ENCODE assay signal across 31 cellular contexts in genomic region chr11:109390752-109391151, GRCh38. TPM values are rescaled to one million over a fixed set of nuclear protein-coding genes. Genes with fewer than 3 reads are reported as not detected.
"Had no signal": no experiment of that assay in that cellular context is flagged by ENCODE, and none has a peak within 500 bp of the region (broad histone marks: within the 10 kb centered on the region; RNA-seq: fewer than 3 reads in every experiment).

No MANE protein-coding gene starts in this region.

- H3K27me3 Mint-ChIP-seq: natural killer cell treated with Interleukin-12 subunit alpha and Interleukin-12 subunit beta and Interleukin-15 and Interleukin-18, amount 100 ng/mL, for 72 hours; stimulated activated naive B cell treated with anti-CD40 and anti-IgM and Interleukin-4, amounts not matched to agents 10 μg/mL and 1 μg/mL and 100 μg/mL, for 72 hours had no signal

- H3K9me3 ChIP-seq: esophagus squamous epithelium, gastrocnemius medialis, left lung, lower lobe of right lung, right atrium auricular region, stomach, thyroid gland, upper lobe of right lung had no signal

- H3K4me1 Mint-ChIP-seq: stimulated activated naive B cell treated with anti-CD40 and anti-IgM and Interleukin-4, amounts not matched to agents 10 μg/mL and 1 μg/mL and 100 μg/mL, for 72 hours had no signal

- H3K27ac ChIP-seq: epithelial cell of prostate, esophagus squamous epithelium, gastrocnemius medialis, left lung, lower lobe of right lung, right atrium auricular region, stomach, thyroid gland, upper lobe of right lung had no signal

- H3K4me1 ChIP-seq: esophagus squamous epithelium, gastrocnemius medialis, left lung, lower lobe of right lung, right atrium auricular region, stomach, thyroid gland, upper lobe of right lung had no signal

- H3K4me3 ChIP-seq: esophagus squamous epithelium, gastrocnemius medialis, left lung, lower lobe of right lung, right atrium auricular region, smooth muscle cell, stomach, thyroid gland, upper lobe of right lung had no signal

- DNase-seq: activated CD4-positive, alpha-beta T cell treated with anti-CD3 and anti-CD28 coated beads for 1 hour; activated CD8-positive, alpha-beta T cell treated with anti-CD3 and anti-CD28 coated beads, Interleukin-2, amount 10 ng/mL, durations not matched to agents 7 days and 5 days; activated naive CD4-positive, alpha-beta T cell; activated T-cell treated with anti-CD3 and anti-CD28 coated beads for 4 hours; activated T-cell treated with anti-CD3 and anti-CD28 coated beads, Interleukin-2, amount 50 U/mL, for 72 hours; anterior cingulate cortex; dermis blood vessel endothelial cell; effector CD4-positive, alpha-beta T cell; esophagus squamous epithelium; gastrocnemius medialis; head of caudate nucleus; hippocampal formation; left lung; lower lobe of right lung; mesenchymal stem cell; stimulated activated CD4-positive, alpha-beta T cell treated with anti-CD3 and anti-CD28 coated beads, Interleukin-1b, Interleukin-23, amount 100 ng/mL, for 48 hours; stimulated activated CD4-positive, alpha-beta T cell treated with anti-CD3 and anti-CD28 coated beads, Interleukin-4, amount 100 ng/mL, for 4 hours; stimulated activated CD8-positive, alpha-beta memory T cell treated with anti-CD3 and anti-CD28 coated beads, Interleukin-4, amount 100 ng/mL, for 48 hours; stimulated activated naive B cell treated with anti-CD40 and anti-IgM and Interleukin-4, amounts not matched to agents 10 μg/mL and 1 μg/mL and 100 μg/mL, for 72 hours; stomach; T-helper 2 cell; thyroid gland; upper lobe of right lung had no signal

- H3K4me3 Mint-ChIP-seq: activated CD8-positive, alpha-beta T cell treated with anti-CD3 and anti-CD28 coated beads, Interleukin-2, amount 10 ng/mL, durations not matched to agents 7 days and 5 days; activated naive CD8-positive, alpha-beta T cell; activated T-cell treated with anti-CD3 and anti-CD28 coated beads, Interleukin-2, amount 50 U/mL, for 72 hours; natural killer cell treated with Interleukin-12 subunit alpha and Interleukin-12 subunit beta and Interleukin-15 and Interleukin-18, amount 100 ng/mL, for 72 hours; stimulated activated naive B cell treated with anti-CD40 and anti-IgM and Interleukin-4, amounts not matched to agents 10 μg/mL and 1 μg/mL and 100 μg/mL, for 72 hours had no signal

- H3K36me3 Mint-ChIP-seq: activated naive CD8-positive, alpha-beta T cell; natural killer cell treated with Interleukin-12 subunit alpha and Interleukin-12 subunit beta and Interleukin-15 and Interleukin-18, amount 100 ng/mL, for 72 hours; stimulated activated naive B cell treated with anti-CD40 and anti-IgM and Interleukin-4, amounts not matched to agents 10 μg/mL and 1 μg/mL and 100 μg/mL, for 72 hours had no signal

- H3K27me3 ChIP-seq: esophagus squamous epithelium, gastrocnemius medialis, left lung, right atrium auricular region, stomach, thyroid gland, upper lobe of right lung had no signal

- H3K36me3 ChIP-seq: esophagus squamous epithelium, gastrocnemius medialis, left lung, lower lobe of right lung, right atrium auricular region, stomach, thyroid gland, upper lobe of right lung had no signal

- H3K27ac Mint-ChIP-seq: activated CD8-positive, alpha-beta T cell treated with anti-CD3 and anti-CD28 coated beads, Interleukin-2, amount 10 ng/mL, durations not matched to agents 7 days and 5 days; activated naive CD8-positive, alpha-beta T cell; activated T-cell treated with anti-CD3 and anti-CD28 coated beads, Interleukin-2, amount 50 U/mL, for 72 hours; natural killer cell treated with Interleukin-12 subunit alpha and Interleukin-12 subunit beta and Interleukin-15 and Interleukin-18, amount 100 ng/mL, for 72 hours; stimulated activated naive B cell treated with anti-CD40 and anti-IgM and Interleukin-4, amounts not matched to agents 10 μg/mL and 1 μg/mL and 100 μg/mL, for 72 hours had no signal

- ATAC-seq: activated CD8-positive, alpha-beta T cell treated with anti-CD3 and anti-CD28 coated beads, Interleukin-2, amount 10 ng/mL, durations not matched to agents 7 days and 5 days; activated T-cell treated with anti-CD3 and anti-CD28 coated beads, Interleukin-2, amount 50 U/mL, for 72 hours; gastrocnemius medialis; left lung; lower lobe of right lung; natural killer cell treated with Interleukin-12 subunit alpha and Interleukin-12 subunit beta and Interleukin-15 and Interleukin-18, amount 100 ng/mL, for 72 hours; stimulated activated naive B cell treated with anti-CD40 and anti-IgM and Interleukin-4, amounts not matched to agents 10 μg/mL and 1 μg/mL and 100 μg/mL, for 72 hours; upper lobe of right lung had no signal

- H3K4me2 ChIP-seq: smooth muscle cell had no signal

RNA-seq across cellular contexts. Expression of gene C11orf87, which starts 31.2 kb away (rescaled TPM):
- total RNA-seq: activated CD8-positive, alpha-beta T cell treated with anti-CD3 and anti-CD28 coated beads, Interleukin-2, amount 10 ng/mL, durations not matched to agents 7 days and 5 days; activated T-cell treated with anti-CD3 and anti-CD28 coated beads, Interleukin-2, amount 50 U/mL, for 72 hours; dermis blood vessel endothelial cell; gastrocnemius medialis; left lung; mononuclear cell; myocyte; natural killer cell treated with Interleukin-12 subunit alpha and Interleukin-12 subunit beta and Interleukin-15 and Interleukin-18, amount 100 ng/mL, for 72 hours; pulmonary artery endothelial cell; right atrium auricular region; thyroid gland had no signal
